ENCODE assay signal across 18 cellular contexts in the genomic region with DNA sequence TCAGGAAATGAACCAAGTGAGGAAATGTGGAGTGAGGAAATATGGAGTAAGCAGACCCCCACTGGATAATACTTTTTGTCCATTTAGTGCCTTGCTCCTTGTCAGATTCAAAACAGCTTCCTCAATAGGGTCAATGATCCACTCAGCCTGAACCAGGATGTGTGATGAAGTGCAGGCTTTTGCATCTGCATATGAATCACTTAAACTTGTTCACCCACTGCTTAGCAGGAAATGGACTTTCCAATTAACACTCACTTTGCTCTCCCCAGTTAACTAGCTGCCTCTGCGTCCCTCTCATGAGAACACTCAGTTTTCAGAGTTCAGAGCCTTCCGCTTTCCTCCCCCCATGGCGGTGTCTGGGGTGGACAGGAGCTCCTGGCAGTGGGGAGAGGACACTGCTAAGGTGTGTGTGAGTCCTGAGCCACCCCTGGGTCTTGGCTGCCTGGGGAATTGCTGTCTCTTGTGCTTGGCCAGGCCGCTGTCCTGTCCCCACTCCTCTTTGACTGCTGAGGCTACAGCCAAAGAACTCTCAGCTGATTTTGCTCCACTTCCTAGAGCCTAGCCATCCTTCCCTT.
DNase-seq lines count a peak whose midpoint lies in the region; ATAC-seq and TF ChIP-seq lines count a peak whose summit lies in the region.
"Had no signal": no experiment of that assay in that cellular context is flagged by ENCODE, and none has a peak within 500 bp of the region (broad histone marks: within the 10 kb centered on the region; RNA-seq: fewer than 3 reads in every experiment).

No MANE protein-coding gene starts in this region.

- DNase-seq in DMS153 (lab: John Stamatoyannopoulos, UW) (peak; percentile 15), DMS153 treated with DMSO at 0.1 percent for 48 hours (lab: John Stamatoyannopoulos, UW; ENCODE audit: unreplicated experiment) (no peak), endodermal cell (peak; percentile 57), mesendoderm (peak; percentile 6), EL (no peak), C1 segment of cervical spinal cord (lab: John Stamatoyannopoulos, UW) (no peak)
- DNase-seq in Jurkat, Clone E6-1 (ENCODE audit: low read depth, low spot score), result peak; percentile 10
- DNase-seq: DND-41, MG63, NCI-H1417, NCI-H1694 treated with DMSO at 0.1 percent for 48 hours, NCI-H446, NCI-H526, SHP77 treated with DMSO at 0.1 percent for 48 hours had no signal

- H3K18ac ChIP-seq in mesendoderm (ENCODE audit: low read length), result no peak overlapping the region

- no peaks in the 10 kb centered on the region for H3K4me1 Mint-ChIP-seq in endodermal cell
- H3K4me1 Mint-ChIP-seq: CD14-positive monocyte had no signal

- no peak overlapping the region for H3K4me2 ChIP-seq in mesendoderm (ENCODE audit: low read length)

- H3K27ac ChIP-seq in endodermal cell (ENCODE audit: low read depth, low read length) (no peak overlapping the region), mesendoderm (ENCODE audit: low read depth, low read length) (peak overlapping the region; percentile 14)
- H3K27ac ChIP-seq: 22Rv1, SK-N-MC had no signal

- H3K36me3 ChIP-seq in endodermal cell (ENCODE audit: control insufficient read depth, insufficient read depth, low read length) (no peaks in the 10 kb centered on the region), mesendoderm (ENCODE audit: control insufficient read depth, insufficient read depth, low read length) (no peaks in the 10 kb centered on the region)
- H3K36me3 ChIP-seq: MG63 had no signal

- H3K4me1 ChIP-seq in endodermal cell (ENCODE audit: control insufficient read depth, insufficient read depth, low read length), result no peaks in the 10 kb centered on the region
- H3K4me1 ChIP-seq in mesendoderm (ENCODE audit: control insufficient read depth, low read depth, low read length), result peaks cover 9% of the 10 kb centered on the region

- no peak overlapping the region for H3K4me3 Mint-ChIP-seq in endodermal cell
- H3K4me3 Mint-ChIP-seq: CD14-positive monocyte had no signal

- H4K8ac ChIP-seq in mesendoderm (ENCODE audit: low read depth, low read length), result no peak overlapping the region

- no peaks in the 10 kb centered on the region for H3K79me1 ChIP-seq in mesendoderm (ENCODE audit: low read length)

- peak overlapping the region; percentile 11 for H3K23ac ChIP-seq in mesendoderm (ENCODE audit: low read length)

- no peaks in the 10 kb centered on the region for H3K27me3 ChIP-seq in endodermal cell (ENCODE audit: control insufficient read depth, insufficient read depth, low read length, poor library complexity, severe bottlenecking)
- H3K27me3 ChIP-seq in mesendoderm (ENCODE audit: insufficient read depth, low read length, poor library complexity), result no peaks in the 10 kb centered on the region

- WGBS in endodermal cell (ENCODE audit: insufficient coverage in 1 of 2, insufficient read length in 1 of 2), 2 experiments, result 85 to 100% methylated on average over 1 to 4 of the region's 4 CpGs
- no CpG with 5 or more reads among the region's 4 CpGs for WGBS in mesendoderm (ENCODE audit: extremely low coverage, insufficient coverage, low lambda C conversion rate)

- H3K9ac ChIP-seq in endodermal cell (ENCODE audit: extremely low read depth, low read length, poor library complexity, severe bottlenecking), result no peak overlapping the region
- no peak overlapping the region for H3K9ac ChIP-seq in mesendoderm (ENCODE audit: low read length)

- no peak overlapping the region for H2BK5ac ChIP-seq in mesendoderm (ENCODE audit: low read length)

- H3K4me3 ChIP-seq in Jurkat, Clone E6-1 (ENCODE audit: low read length), result no peak overlapping the region
- H3K4me3 ChIP-seq in endodermal cell (ENCODE audit: low read length), result no peak overlapping the region
- H3K4me3 ChIP-seq in mesendoderm (ENCODE audit: low read length), result no peak overlapping the region
- H3K4me3 ChIP-seq: MG63, SK-N-MC had no signal

- H3K27ac Mint-ChIP-seq in endodermal cell, result no peak overlapping the region

- TF ChIP-seq CTCF in endodermal cell (conservative IDR thresholded peaks at IDR 0.05), result no peak

- H2AK5ac ChIP-seq in mesendoderm (ENCODE audit: low read length), result no peak overlapping the region

- no peak overlapping the region for H4K5ac ChIP-seq in mesendoderm (ENCODE audit: low read length)

- H3K27me3 Mint-ChIP-seq in endodermal cell (ENCODE audit: insufficient read depth), result no peaks in the 10 kb centered on the region

- H3K4ac ChIP-seq in mesendoderm (ENCODE audit: low read depth, low read length), result no peak overlapping the region

- peaks cover 18% of the 10 kb centered on the region for H3K9me3 ChIP-seq in endodermal cell (ENCODE audit: control insufficient read depth, low read length)
- H3K9me3 ChIP-seq: MG63 had no signal

- no peaks in the 10 kb centered on the region for H3K79me2 ChIP-seq in mesendoderm (ENCODE audit: control insufficient read depth, insufficient read depth, low read length)

- no peak for ATAC-seq in HG02759 (IDR thresholded peaks at IDR 0.05; ENCODE audit: unreplicated experiment)

- H3K56ac ChIP-seq in mesendoderm (ENCODE audit: low read length), result no peak overlapping the region

- peaks cover 16% of the 10 kb centered on the region for H3K9me3 Mint-ChIP-seq in endodermal cell

- H3K36me3 Mint-ChIP-seq in endodermal cell (ENCODE audit: low read depth), result no peaks in the 10 kb centered on the region
- H3K36me3 Mint-ChIP-seq: CD14-positive monocyte had no signal

- H2BK15ac ChIP-seq in mesendoderm (replicated peaks; ENCODE audit: low read depth), result no peak overlapping the region

- no peak overlapping the region for H2BK120ac ChIP-seq in mesendoderm (ENCODE audit: low read depth, low read length)

Comparison
In these comparisons a context has a peak if more than half of its experiments do, and no peak if none do; other contexts are left out.
1. DNase-seq: peak in DMS153 (single experiment), Jurkat, Clone E6-1 (single experiment), endodermal cell (single experiment) and mesendoderm (single experiment); none in DMS153 treated with DMSO at 0.1 percent for 48 hours (single experiment), EL (single experiment) and C1 segment of cervical spinal cord (0 of 14).